In the genomic region with DNA sequence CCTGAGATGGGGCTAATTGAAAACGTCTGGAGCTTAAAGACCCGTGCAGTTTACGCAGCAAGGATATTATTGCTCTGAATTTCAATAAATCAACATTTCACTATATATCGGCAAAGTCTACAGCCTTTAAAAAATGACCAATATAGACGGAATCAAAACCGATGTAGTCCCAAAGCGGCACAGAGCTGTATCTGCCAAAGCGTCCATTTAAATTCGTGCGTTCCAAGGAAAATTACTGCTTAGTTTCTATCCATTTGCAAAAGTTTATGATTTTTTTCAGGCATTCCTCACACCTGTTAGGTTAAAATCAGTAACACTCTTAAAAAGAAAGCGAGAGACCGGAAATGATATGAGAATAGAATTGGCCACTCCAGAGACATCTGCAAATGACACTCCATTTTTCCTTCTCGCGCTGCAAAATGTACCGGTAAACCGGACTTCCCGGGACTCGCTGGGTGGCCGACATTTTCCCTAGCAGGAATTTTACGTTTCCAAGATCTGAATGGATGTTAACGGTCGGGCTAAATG, we compare ENCODE assay signal across 1 cellular context.
TF ChIP-seq lines count a peak whose summit lies in the region.

No MANE protein-coding gene starts in this region.

TF ChIP-seq in WTC11, 78 proteins besides CTCF, POLR2A, EP300 and RAD21 (continued from another document):
- no peak for TF ChIP-seq ARID4B (CRISPR knock-in tag; IDR thresholded peaks at IDR 0.05; ENCODE audit: borderline replicate concordance)
